Comparison of ENCODE assay signal across 8 cellular contexts in genomic region chrX:48917139-48917980, GRCh38. TPM values are rescaled to one million over a fixed set of nuclear protein-coding genes. Genes with fewer than 3 reads are reported as not detected.
DNase-seq lines count a peak whose midpoint lies in the region; ATAC-seq and TF ChIP-seq lines count a peak whose summit lies in the region.

No MANE protein-coding gene starts in this region.

- peak; percentile 42 for TF ChIP-seq POLR2A in erythroblast (IDR thresholded peaks at IDR 0.05; ENCODE audit: low read length)

- H3K27me3 ChIP-seq in mucosa of rectum (ENCODE audit: control insufficient read depth in 2 of 2, insufficient read depth in 2 of 2, low read length in 2 of 2): no peaks in the 10 kb centered on the region

- H3K9me3 Mint-ChIP-seq in CD14-positive monocyte: peaks cover 0 to 9% (median 2%) of the 10 kb centered on the region in 7 donors
- no peaks in the 10 kb centered on the region for H3K9me3 Mint-ChIP-seq in activated T-cell treated with anti-CD3 and anti-CD28 coated beads, Interleukin-2, amount 50 U/mL, for 24 hours

- H3K4me1 ChIP-seq in mucosa of rectum (ENCODE audit: control insufficient read depth in 2 of 2, insufficient read depth in 2 of 2, low read length in 2 of 2): peaks cover 5 to 12% of the 10 kb centered on the region in 2 donors

- peak overlapping the region; percentile 56 to 92 (median 89) for H3K27ac Mint-ChIP-seq in CD14-positive monocyte
- peak overlapping the region; percentile 92 for H3K27ac Mint-ChIP-seq in activated T-cell treated with anti-CD3 and anti-CD28 coated beads, Interleukin-2, amount 50 U/mL, for 24 hours

- peak overlapping the region; percentile 63 for H3K4me3 ChIP-seq in Jurkat, Clone E6-1 (ENCODE audit: low read length)
- peak overlapping the region; percentile 48 to 77 for H3K4me3 ChIP-seq in mucosa of rectum (ENCODE audit: low read length in 2 of 2)

- ATAC-seq in GM19467 (IDR thresholded peaks at IDR 0.05; ENCODE audit: unreplicated experiment): peak; percentile 39

- H3K36me3 Mint-ChIP-seq in CD14-positive monocyte: peaks cover 23 to 25% of the 10 kb centered on the region in 2 donors
- H3K36me3 Mint-ChIP-seq in activated T-cell treated with anti-CD3 and anti-CD28 coated beads, Interleukin-2, amount 50 U/mL, for 24 hours (ENCODE audit: low read depth): peaks cover 90% of the 10 kb centered on the region

- peaks cover 27% of the 10 kb centered on the region for H3K4me1 Mint-ChIP-seq in CD14-positive monocyte
- peaks cover 66% of the 10 kb centered on the region for H3K4me1 Mint-ChIP-seq in activated T-cell treated with anti-CD3 and anti-CD28 coated beads, Interleukin-2, amount 50 U/mL, for 24 hours (ENCODE audit: low read depth)

- intact Hi-C loops in CD14-positive monocyte (cut with micrococcal nuclease): loop anchor here (5.0 to 10.0 kb wide), 3 partner anchors 40 to 233 kb away; partner anchors contain the start of genes OTUD5 (in 1 of the 2), TFE3 (in 1 of the 2) and WAS (in 1 of the 2)

- peak overlapping the region; percentile 19 to 62 for H3K27ac ChIP-seq in mucosa of rectum (ENCODE audit: low read depth in 2 of 2, low read length in 2 of 2)

- peaks cover 9 to 16% of the 10 kb centered on the region in 2 donors for H3K36me3 ChIP-seq in mucosa of rectum (ENCODE audit: control insufficient read depth in 2 of 2, insufficient read depth in 2 of 2, low read length in 2 of 2)

- peaks cover 0 to 15% (median 0%) of the 10 kb centered on the region in 3 donors for H3K27me3 Mint-ChIP-seq in CD14-positive monocyte (ENCODE audit: low read depth in 3 of 3)
- H3K27me3 Mint-ChIP-seq in activated T-cell treated with anti-CD3 and anti-CD28 coated beads, Interleukin-2, amount 50 U/mL, for 24 hours: peaks cover 25% of the 10 kb centered on the region

- DNase-seq in CD14-positive monocyte (ENCODE audit: low spot score) (peak; percentile 88), OCI-M2 (lab: John Stamatoyannopoulos, UW; ENCODE audit: unreplicated experiment) (peak; percentile 93), erythroblast (lab: John Stamatoyannopoulos, UW) (peak; percentile 94)
- DNase-seq in Jurkat, Clone E6-1 (ENCODE audit: low read depth, low spot score): peak; percentile 85
- DNase-seq in activated T-cell treated with anti-CD3 and anti-CD28 coated beads, Interleukin-2, amount 50 U/mL, for 24 hours: peak; percentile 93
- peak; percentile 87 for DNase-seq in stimulated activated CD8-positive, alpha-beta memory T cell treated with anti-CD3 and anti-CD28 coated beads, Interleukin-4, amount 100 ng/mL, for 48 hours

- H3K4me3 Mint-ChIP-seq in CD14-positive monocyte: peak overlapping the region; percentile 87 to 89
- H3K4me3 Mint-ChIP-seq in activated T-cell treated with anti-CD3 and anti-CD28 coated beads, Interleukin-2, amount 50 U/mL, for 24 hours: peak overlapping the region; percentile 88

- no peaks in the 10 kb centered on the region for H3K9me3 ChIP-seq in mucosa of rectum (ENCODE audit: control insufficient read depth in 2 of 2, low read length in 2 of 2)

- H3K9ac ChIP-seq in mucosa of rectum (ENCODE audit: low read depth in 1 of 2, low read length in 2 of 2): peak overlapping the region; percentile 21 to 35

- TF ChIP-seq CTCF in CD14-positive monocyte (IDR thresholded peaks at IDR 0.05): peak; percentile 83

RNA-seq across cellular contexts. Expression of gene PIM2, which starts 1.5 kb away (rescaled TPM):
- 1 to 10 TPM; 6.7 to 9.9 TPM for polyA plus RNA-seq in CD14-positive monocyte
- 21.1 TPM for polyA plus RNA-seq in Jurkat, Clone E6-1 (2012; ENCODE audit: insufficient read depth, insufficient read length)

RNA-seq across cellular contexts. Expression of gene SLC35A2, which starts 5.9 kb away (rescaled TPM):
- polyA plus RNA-seq in CD14-positive monocyte: 10 to 100 TPM; 18.4 to 21.6 TPM
- polyA plus RNA-seq in Jurkat, Clone E6-1 (2012; ENCODE audit: insufficient read depth, insufficient read length): 22.6 TPM

RNA-seq across cellular contexts. Expression of gene PQBP1, which starts 19.6 kb away (rescaled TPM):
- polyA plus RNA-seq in CD14-positive monocyte: 10 to 100 TPM; 71.7 to 78.3 TPM
- 113 TPM for polyA plus RNA-seq in Jurkat, Clone E6-1 (2012; ENCODE audit: insufficient read depth, insufficient read length)

RNA-seq across cellular contexts. Expression of gene TIMM17B, which starts 19.8 kb away (rescaled TPM):
- 10 to 100 TPM; 86.8 to 86.9 TPM for polyA plus RNA-seq in CD14-positive monocyte
- polyA plus RNA-seq in Jurkat, Clone E6-1 (2012; ENCODE audit: insufficient read depth, insufficient read length): 95.9 TPM

RNA-seq across cellular contexts. Expression of gene OTUD5, which starts 40.0 kb away (rescaled TPM):
- 10 to 100 TPM in 1 of 2 donors, 1 to 10 TPM in 1; 8.4 to 12.4 TPM for polyA plus RNA-seq in CD14-positive monocyte
- 56.0 TPM for polyA plus RNA-seq in Jurkat, Clone E6-1 (2012; ENCODE audit: insufficient read depth, insufficient read length)

Comparison
In these comparisons a context has a peak if more than half of its experiments do, and no peak if none do; other contexts are left out.
1. Peak in every context shown above with its lines: DNase-seq, ATAC-seq, H3K4me3 ChIP-seq and H3K27ac ChIP-seq.